In genomic region chr12:56684745-56685369, GRCh38 we compare ENCODE assay signal across 8 cellular contexts. TPM values are rescaled to one million over a fixed set of nuclear protein-coding genes. Genes with fewer than 3 reads are reported as not detected.
DNase-seq lines count a peak whose midpoint lies in the region; ATAC-seq, FAIRE-seq and TF ChIP-seq lines count a peak whose summit lies in the region.

No MANE protein-coding gene starts in this region.

- H3K36me3 ChIP-seq in BE2C, result peaks cover 43% of the 10 kb centered on the region
- peaks cover 70% of the 10 kb centered on the region for H3K36me3 ChIP-seq in KOPT-K1 (ENCODE audit: insufficient read depth, low read length)
- peaks cover 0 to 24% (median 0%) of the 10 kb centered on the region in 3 experiments for H3K36me3 ChIP-seq in naive thymus-derived CD4-positive, alpha-beta T cell (ENCODE audit: control insufficient read depth in 2 of 3, insufficient read depth in 3 of 3, low read length in 3 of 3)

- FAIRE-seq in H54 (lab: Jason Lieb, UNC), result no peak

- H3K27ac Mint-ChIP-seq in dendritic cell treated with granulocyte-macrophage colony-stimulating factor and Interleukin-4, amounts not matched to agents 40 ng/mL and 50 ng/mL, for 4 days, result peak overlapping the region; percentile 99
- H3K27ac Mint-ChIP-seq in naive thymus-derived CD4-positive, alpha-beta T cell, result peak overlapping the region; percentile 75 to 100 (median 97)

- CTCF ChIA-PET in naive thymus-derived CD4-positive, alpha-beta T cell (lab: Charles Lee), result interaction anchor here (0.8 to 2.4 kb wide), 4 partner anchors 12 to 115 kb away, joined by 5 to 6 read pairs (median 6); no protein-coding TSS in a partner anchor
- CTCF ChIA-PET in GM10248 (lab: Yijun Ruan, JAX), result interaction anchor here (0.7 to 2.6 kb wide), 4 partner anchors 16 to 342 kb away, joined by 3 to 10 read pairs (median 7); no protein-coding TSS in a partner anchor

- H3K9me3 ChIP-seq in BE2C (no peaks in the 10 kb centered on the region), KOPT-K1 (ENCODE audit: insufficient read depth, low read length, poor library complexity, severe bottlenecking) (no peaks in the 10 kb centered on the region)
- H3K9me3 ChIP-seq in naive thymus-derived CD4-positive, alpha-beta T cell (ENCODE audit: control insufficient read depth in 2 of 3, low read length in 3 of 3), result no peaks in the 10 kb centered on the region

- DNase-seq in BE2C, result no peak
- peak in 1 of 9 donors; percentile 27 for DNase-seq in naive thymus-derived CD4-positive, alpha-beta T cell
- DNase-seq in GM10248 (ENCODE audit: extremely low spot score), result no peak
- no peak for DNase-seq in MV-4-11 (lab: John Stamatoyannopoulos, UW)
- DNase-seq in H54 (ENCODE audit: insufficient read length, low spot score), result no peak
- DNase-seq in anterior cingulate cortex (lab: John Stamatoyannopoulos, UW), result no peak

- ATAC-seq in naive thymus-derived CD4-positive, alpha-beta T cell, result no peak

- H3K4me1 ChIP-seq in BE2C, result no peaks in the 10 kb centered on the region; the same call in 1 of the 2 replicates
- peaks cover 33% of the 10 kb centered on the region in 2 donors for H3K4me1 ChIP-seq in naive thymus-derived CD4-positive, alpha-beta T cell (ENCODE audit: control insufficient read depth in 2 of 2, insufficient read depth in 2 of 2, low read length in 2 of 2)

- no peaks in the 10 kb centered on the region for H3K9me3 Mint-ChIP-seq in dendritic cell treated with granulocyte-macrophage colony-stimulating factor and Interleukin-4, amounts not matched to agents 40 ng/mL and 50 ng/mL, for 4 days
- peaks cover 0 to 3% (median 0%) of the 10 kb centered on the region in 11 donors for H3K9me3 Mint-ChIP-seq in naive thymus-derived CD4-positive, alpha-beta T cell

- TF ChIP-seq CTCF in BE2C (IDR thresholded peaks at IDR 0.05; ENCODE audit: low read depth, low read length), result no peak
- no peak for TF ChIP-seq CTCF in GM10248 (IDR thresholded peaks at IDR 0.05; ENCODE audit: control extremely low read depth, extremely low read depth, low read depth, missing control alignments)

- H3K4me3 Mint-ChIP-seq in dendritic cell treated with granulocyte-macrophage colony-stimulating factor and Interleukin-4, amounts not matched to agents 40 ng/mL and 50 ng/mL, for 4 days, result peak overlapping the region; percentile 99
- H3K4me3 Mint-ChIP-seq in naive thymus-derived CD4-positive, alpha-beta T cell, result peak overlapping the region; percentile 88 to 100 (median 98)

- no peaks in the 10 kb centered on the region for H3K27me3 ChIP-seq in BE2C
- no peaks in the 10 kb centered on the region for H3K27me3 ChIP-seq in naive thymus-derived CD4-positive, alpha-beta T cell (ENCODE audit: control insufficient read depth in 2 of 2, insufficient read depth in 2 of 2, low read length in 2 of 2)

- peaks cover 51% of the 10 kb centered on the region for H3K4me1 Mint-ChIP-seq in dendritic cell treated with granulocyte-macrophage colony-stimulating factor and Interleukin-4, amounts not matched to agents 40 ng/mL and 50 ng/mL, for 4 days (ENCODE audit: low read depth)
- peaks cover 31 to 68% (median 53%) of the 10 kb centered on the region in 7 donors for H3K4me1 Mint-ChIP-seq in naive thymus-derived CD4-positive, alpha-beta T cell

- POLR2A ChIA-PET in naive thymus-derived CD4-positive, alpha-beta T cell (lab: Charles Lee), result interaction anchor here (0.7 to 9.0 kb wide), 13 partner anchors 9 to 1259 kb away, joined by 3 to 104 read pairs (median 10); partner anchors contain the start of genes ATP5F1B, BAZ2A and NACA
- POLR2A ChIA-PET in GM10248 (lab: Yijun Ruan, JAX), result interaction anchor here (1.7 kb wide), 1 partner anchor 48 kb away, joined by 6 read pairs; no protein-coding TSS in a partner anchor

- peak overlapping the region; percentile 100 for H3K4me3 ChIP-seq in BE2C (ENCODE audit: low read depth, low read length)
- peak overlapping the region; percentile 72 for H3K4me3 ChIP-seq in naive thymus-derived CD4-positive, alpha-beta T cell (ENCODE audit: low read length)

- H3K27me3 Mint-ChIP-seq in dendritic cell treated with granulocyte-macrophage colony-stimulating factor and Interleukin-4, amounts not matched to agents 40 ng/mL and 50 ng/mL, for 4 days, result no peaks in the 10 kb centered on the region
- no peaks in the 10 kb centered on the region for H3K27me3 Mint-ChIP-seq in naive thymus-derived CD4-positive, alpha-beta T cell

- H3K36me3 Mint-ChIP-seq in dendritic cell treated with granulocyte-macrophage colony-stimulating factor and Interleukin-4, amounts not matched to agents 40 ng/mL and 50 ng/mL, for 4 days (ENCODE audit: low read depth), result peaks cover 65% of the 10 kb centered on the region
- peaks cover 0 to 30% (median 22%) of the 10 kb centered on the region in 5 donors for H3K36me3 Mint-ChIP-seq in naive thymus-derived CD4-positive, alpha-beta T cell

- intact Hi-C loops in dendritic cell treated with granulocyte-macrophage colony-stimulating factor and Interleukin-4, amounts not matched to agents 40 ng/mL and 50 ng/mL, for 4 days (cut with micrococcal nuclease), result loop anchor here (5.0 kb wide), 1 partner anchor 48 kb away; no protein-coding TSS in a partner anchor
- intact Hi-C loops in naive thymus-derived CD4-positive, alpha-beta T cell (cut with micrococcal nuclease), result loop anchor here (1.0 to 5.0 kb wide), 8 partner anchors 39 to 1067 kb away; partner anchors contain the start of genes BLOC1S1 (in 1 of the 2), CDK4 (in 1 of the 2), NACA (in 1 of the 2) and RPL41 (in 1 of the 2)

- TF ChIP-seq POLR2A in H54 (IDR thresholded peaks at IDR 0.05; ENCODE audit: low read depth, low read length), result no peak

- peak overlapping the region; percentile 98 for H3K27ac ChIP-seq in KOPT-K1 (ENCODE audit: low read depth, low read length, poor library complexity, severe bottlenecking)
- H3K27ac ChIP-seq in naive thymus-derived CD4-positive, alpha-beta T cell (ENCODE audit: low read depth, low read length), result peak overlapping the region; percentile 98

RNA-seq across cellular contexts. Expression of gene PTGES3, which starts 3.2 kb away (rescaled TPM):
- polyA plus RNA-seq in BE2C (2012; ENCODE audit: insufficient read depth, insufficient read length, low read depth), result 219 TPM
- 100 to 1,000 TPM; 111 to 229 (median 153) TPM for total RNA-seq in naive thymus-derived CD4-positive, alpha-beta T cell
- 100 to 1,000 TPM; 221 to 289 TPM for polyA plus RNA-seq in naive thymus-derived CD4-positive, alpha-beta T cell

RNA-seq across cellular contexts. Expression of gene ATP5F1B, which starts 39.1 kb away (rescaled TPM):
- 2,479 TPM for polyA plus RNA-seq in BE2C (2012; ENCODE audit: insufficient read depth, insufficient read length, low read depth)
- 100 to 1,000 TPM; 217 to 476 (median 267) TPM for total RNA-seq in naive thymus-derived CD4-positive, alpha-beta T cell
- 100 to 1,000 TPM; 658 to 688 TPM for polyA plus RNA-seq in naive thymus-derived CD4-positive, alpha-beta T cell

RNA-seq across cellular contexts. Expression of gene NACA, which starts 40.2 kb away (rescaled TPM):
- 1,068 TPM for polyA plus RNA-seq in BE2C (2012; ENCODE audit: insufficient read depth, insufficient read length, low read depth)
- 1,000 to 10,000 TPM in 4 of 5 experiments, 100 to 1,000 TPM in 1; 834 to 1,486 (median 1,355) TPM for total RNA-seq in naive thymus-derived CD4-positive, alpha-beta T cell
- polyA plus RNA-seq in naive thymus-derived CD4-positive, alpha-beta T cell, result 1,000 to 10,000 TPM; 1,440 to 1,626 TPM

RNA-seq across cellular contexts. Expression of gene BAZ2A, which starts 54.7 kb away (rescaled TPM):
- 126 TPM for polyA plus RNA-seq in BE2C (2012; ENCODE audit: insufficient read depth, insufficient read length, low read depth)
- 100 to 1,000 TPM; 127 to 230 (median 191) TPM for total RNA-seq in naive thymus-derived CD4-positive, alpha-beta T cell
- polyA plus RNA-seq in naive thymus-derived CD4-positive, alpha-beta T cell, result 10 to 100 TPM; 24.8 to 45.1 TPM
